ENCODE assay signal across 3 cellular contexts in the genomic region with DNA sequence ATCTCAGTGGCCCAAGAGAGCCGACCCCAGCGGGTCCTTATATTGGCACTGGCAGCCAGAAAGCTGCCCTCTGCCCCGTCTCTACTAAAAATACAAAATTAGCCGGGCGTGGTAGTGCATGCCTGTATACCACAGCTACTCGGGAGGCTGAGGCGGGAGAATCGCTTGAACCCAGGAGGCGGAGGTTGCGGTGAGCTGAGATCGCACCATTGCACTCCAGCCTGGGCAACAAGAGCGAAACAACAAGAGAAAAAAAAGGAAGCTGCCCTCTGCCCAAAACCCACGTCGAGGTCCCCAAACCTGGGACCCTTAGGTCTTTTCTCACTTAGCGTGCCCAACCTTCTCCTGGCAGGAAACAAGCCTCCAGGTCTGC. TPM values are rescaled to one million over a fixed set of nuclear protein-coding genes. Genes with fewer than 3 reads are reported as not detected.
A peak's percentile ranks its signal among the peaks of the same experiment; 100 is the strongest.
DNase-seq lines count a peak whose midpoint lies in the region; TF ChIP-seq lines count a peak whose summit lies in the region.
"Not testable (repeated sequence)": the region's sequence is repeated elsewhere in the genome, so short reads cannot be mapped to it uniquely, and the experiment has no call there.
"Had no signal": no experiment of that assay in that cellular context is flagged by ENCODE, and none has a peak within 500 bp of the region (broad histone marks: within the 10 kb centered on the region; RNA-seq: fewer than 3 reads in every experiment).

No MANE protein-coding gene starts in this region.

- intact Hi-C loops in OCI-LY7 (cut with micrococcal nuclease; ENCODE audit: unreplicated experiment), result not testable (repeated sequence)

- TF ChIP-seq CTCF in OCI-LY7 (conservative IDR thresholded peaks at IDR 0.05; ENCODE audit: low read length); mesothelial cell of epicardium (IDR thresholded peaks at IDR 0.05; ENCODE audit: unreplicated experiment): not testable (repeated sequence)

- not testable (repeated sequence) for H2AFZ ChIP-seq in OCI-LY7 (ENCODE audit: low read length)

- peak overlapping the region; percentile 71 for H3K4me3 ChIP-seq in OCI-LY7 (ENCODE audit: low read depth, low read length, poor library complexity, severe bottlenecking)

- H3K36me3 Mint-ChIP-seq in mesothelial cell of epicardium, result not testable (repeated sequence)

- not testable (repeated sequence) for H3K36me3 ChIP-seq in OCI-LY7 (ENCODE audit: insufficient read depth, low read length)

- H3K27ac ChIP-seq in OCI-LY7 (ENCODE audit: low read depth, low read length, poor library complexity, severe bottlenecking), result not testable (repeated sequence)

- not testable (repeated sequence) for DNase-seq in OCI-LY7 (ENCODE audit: low spot score); mesothelial cell of epicardium (ENCODE audit: low spot score in 2 of 2, unreplicated experiment in 2 of 2)

- not testable (repeated sequence) for H3K27me3 Mint-ChIP-seq in mesothelial cell of epicardium (ENCODE audit: low read depth)

- CTCF ChIA-PET in OCI-LY7 (lab: Charles Lee; ENCODE audit: unreplicated experiment), result not testable (repeated sequence)

- not testable (repeated sequence) for H3K9me2 ChIP-seq in OCI-LY7 (ENCODE audit: insufficient read depth, low read length)

- not testable (repeated sequence) for H4K20me1 ChIP-seq in OCI-LY7 (ENCODE audit: insufficient read depth, low read length)

- H3K27ac Mint-ChIP-seq in mesothelial cell of epicardium, result not testable (repeated sequence)

- not testable (repeated sequence) for H3K79me2 ChIP-seq in OCI-LY7 (ENCODE audit: insufficient read depth, low read depth, low read length)

- POLR2A ChIA-PET in OCI-LY7 (lab: Charles Lee), result interaction anchor here (0.7 to 2.3 kb wide), 7 partner anchors 13 to 32 kb away, joined by 3 to 12 read pairs (median 4); a partner anchor contains a TSS

- peak overlapping the region; percentile 77 for H3K4me2 ChIP-seq in OCI-LY7 (ENCODE audit: low read length)

- peak overlapping the region; percentile 93 for H3K4me3 Mint-ChIP-seq in mesothelial cell of epicardium

- not testable (repeated sequence) for H3K9me3 Mint-ChIP-seq in mesothelial cell of epicardium

- H3K9me3 ChIP-seq in OCI-LY7 (ENCODE audit: low read length), result not testable (repeated sequence)

- BruUV-seq in OCI-LY7 (replicated peaks; lab: Mats Ljungman, UMichigan), result not testable (repeated sequence)

- H3K4me1 Mint-ChIP-seq in mesothelial cell of epicardium, result peaks cover 13% of the 10 kb centered on the region

- H3K4me1 ChIP-seq in OCI-LY7 (ENCODE audit: insufficient read depth, low read length, poor library complexity, severe bottlenecking), result not testable (repeated sequence)

RNA-seq across cellular contexts. Expression of a gene that starts 0.9 kb away (rescaled TPM):
- total RNA-seq in OCI-LY7 (2014; rRNA removed; shearing (Covaris generic)), result 37.8 and 39.4 TPM in 2 replicates
- total RNA-seq in OCI-LY7 (2022), result 41.6 and 44.5 TPM in 2 replicates
- total RNA-seq in mesothelial cell of epicardium, result 86.7 to 98.8 TPM (median 92.8 TPM) in 3 replicates

RNA-seq across cellular contexts. Expression of a gene that starts 20.6 kb away (rescaled TPM):
- not detected in 2 replicates for total RNA-seq in OCI-LY7 (2014; rRNA removed; shearing (Covaris generic))
- total RNA-seq in OCI-LY7 (2022) (0.46 and 0.48 TPM in 2 replicates), mesothelial cell of epicardium (6.1 to 10.1 TPM (median 7.9 TPM) in 3 replicates)
- total RNA-seq: HT1080 had no signal

RNA-seq across cellular contexts. Expression of a gene that starts 24.0 kb away (rescaled TPM):
- total RNA-seq in OCI-LY7 (2014; rRNA removed; shearing (Covaris generic)), result 27.2 and 33.9 TPM in 2 replicates
- total RNA-seq in OCI-LY7 (2022), result 60.5 and 61.6 TPM in 2 replicates
- total RNA-seq in mesothelial cell of epicardium, result 53.3 to 56.5 TPM (median 55.4 TPM) in 3 replicates

RNA-seq across cellular contexts. Expression of a gene that starts 42.3 kb away (rescaled TPM):
- not detected in 2 replicates for total RNA-seq in OCI-LY7 (2014; rRNA removed; shearing (Covaris generic))
- total RNA-seq in OCI-LY7 (2022) (not detected in 2 replicates), mesothelial cell of epicardium (not detected in 3 replicates)
- total RNA-seq: HT1080 had no signal

RNA-seq across cellular contexts. Expression of a gene that starts 51.7 kb away (rescaled TPM):
- total RNA-seq in OCI-LY7 (2014; rRNA removed; shearing (Covaris generic)), result not detected in 2 replicates
- not detected in 2 replicates for total RNA-seq in OCI-LY7 (2022)
- 0.07 to 0.16 TPM (median 0.11 TPM) in 3 replicates for total RNA-seq in mesothelial cell of epicardium
- total RNA-seq: HT1080 had no signal
